ENCODE assay signal across 20 cellular contexts in genomic region chr6:53398541-53399344, GRCh38. TPM values are rescaled to one million over a fixed set of nuclear protein-coding genes. Genes with fewer than 3 reads are reported as not detected.
DNase-seq lines count a peak whose midpoint lies in the region; ATAC-seq, FAIRE-seq and TF ChIP-seq lines count a peak whose summit lies in the region.
"Had no signal": no experiment of that assay in that cellular context is flagged by ENCODE, and none has a peak within 500 bp of the region (broad histone marks: within the 10 kb centered on the region; RNA-seq: fewer than 3 reads in every experiment).

No MANE protein-coding gene starts in this region.

- TF ChIP-seq EP300 in HepG2 (IDR thresholded peaks at IDR 0.05; ENCODE audit: low read depth in 2 of 2, low read length in 2 of 2): no peak
- no peak for TF ChIP-seq EP300 in HepG2 (CRISPR knock-in tag; IDR thresholded peaks at IDR 0.05; ENCODE audit: borderline replicate concordance)

- TF ChIP-seq POLR2A in HepG2 (IDR thresholded peaks at IDR 0.05; ENCODE audit: insufficient read depth in 1 of 2, low read depth in 2 of 2, low read length in 2 of 2) (no peak), right lobe of liver (IDR thresholded peaks at IDR 0.05) (no peak)

- WGBS in HepG2 (ENCODE audit: low lambda C conversion rate): 9% methylated on average over 4 of the region's 4 CpGs
- 81% methylated on average over 4 of the region's 4 CpGs for WGBS in right lobe of liver (ENCODE audit: insufficient coverage, low coverage, low lambda C conversion rate, missing lambda C conversion rate)
- WGBS in psoas muscle, 3 donors: 65 to 73% (median 67%) methylated on average over 4 of the region's 4 CpGs

- H2AFZ ChIP-seq in HepG2 (ENCODE audit: low read length) (no peak overlapping the region), astrocyte (ENCODE audit: low read depth, low read length) (no peak overlapping the region)

- H3K4me1 Mint-ChIP-seq in astrocyte (ENCODE audit: low read depth, unreplicated experiment): peaks cover 8% of the 10 kb centered on the region

- H3K9me3 Mint-ChIP-seq in astrocyte (ENCODE audit: unreplicated experiment): peaks cover 1% of the 10 kb centered on the region

- H3K27ac ChIP-seq in HepG2 (ENCODE audit: extremely low read length, insufficient read depth, low read length) (no peak overlapping the region), right lobe of liver (no peak overlapping the region), astrocyte (ENCODE audit: low read depth, low read length) (no peak overlapping the region), psoas muscle (no peak overlapping the region)
- H3K27ac ChIP-seq: SJCRH30 had no signal

- no peak overlapping the region for H3K9ac ChIP-seq in HepG2 (ENCODE audit: insufficient read depth, low read depth, low read length)
- H3K9ac ChIP-seq in astrocyte (ENCODE audit: low read length): no peak overlapping the region

- H3K36me3 Mint-ChIP-seq in astrocyte (ENCODE audit: low read depth, unreplicated experiment): no peaks in the 10 kb centered on the region

- ATAC-seq in HepG2 (no peak), right lobe of liver (no peak), psoas muscle (no peak), GM19351 (IDR thresholded peaks at IDR 0.05; ENCODE audit: unreplicated experiment) (no peak)

- no TSS peak for BruUV-seq in HepG2 (replicated peaks; lab: Mats Ljungman, UMichigan)

- H3K79me2 ChIP-seq in HepG2 (ENCODE audit: insufficient read depth, low read length): no peaks in the 10 kb centered on the region
- no peaks in the 10 kb centered on the region for H3K79me2 ChIP-seq in astrocyte (ENCODE audit: insufficient read depth, low read length)

- H3K4me3 Mint-ChIP-seq in astrocyte (ENCODE audit: unreplicated experiment): no peak overlapping the region

- H3K9me3 ChIP-seq in HepG2 (ENCODE audit: low read length) (no peaks in the 10 kb centered on the region), right lobe of liver (no peaks in the 10 kb centered on the region), astrocyte (ENCODE audit: insufficient read depth, low read depth, low read length) (no peaks in the 10 kb centered on the region), psoas muscle (no peaks in the 10 kb centered on the region)
- H3K9me3 ChIP-seq: BE2C, MG63, SJCRH30 had no signal

- TF ChIP-seq RAD21 in HepG2 (CRISPR knock-in tag; IDR thresholded peaks at IDR 0.05): no peak

- POLR2A ChIA-PET in HepG2 (lab: Yijun Ruan, JAX): no interaction called here

- CTCF ChIA-PET in HepG2 (lab: Yijun Ruan, JAX; ENCODE audit: low intra/inter-chr PET ratio, low total read pairs): no interaction called here

- H3K4me1 ChIP-seq in HepG2 (ENCODE audit: insufficient read depth, low read length): peaks cover 9% of the 10 kb centered on the region
- H3K4me1 ChIP-seq in right lobe of liver: no peaks in the 10 kb centered on the region
- H3K4me1 ChIP-seq in astrocyte (ENCODE audit: insufficient read depth, low read length): no peaks in the 10 kb centered on the region
- H3K4me1 ChIP-seq in psoas muscle: no peaks in the 10 kb centered on the region
- H3K4me1 ChIP-seq: BE2C, SJCRH30 had no signal

- H3K4me3 ChIP-seq in HepG2 (replicated peaks in 1 of 3; ENCODE audit: insufficient read depth in 1 of 3, low read depth in 2 of 3, low read length in 3 of 3) (no peak overlapping the region), right lobe of liver (no peak overlapping the region), astrocyte (ENCODE audit: insufficient read depth, low read depth, low read length) (no peak overlapping the region), choroid plexus epithelial cell (ENCODE audit: low read depth, low read length) (no peak overlapping the region), psoas muscle (no peak overlapping the region)
- H3K4me3 ChIP-seq: MG63, SJCRH30 had no signal

- H4K20me1 ChIP-seq in HepG2 (ENCODE audit: insufficient read depth, low read length) (no peaks in the 10 kb centered on the region), astrocyte (ENCODE audit: insufficient read depth, low read length) (no peaks in the 10 kb centered on the region)

- H3K27me3 ChIP-seq in HepG2 (ENCODE audit: control insufficient read depth in 1 of 2, insufficient read depth in 2 of 2, low read length in 2 of 2) (0 out of 5 replicates have a peak, but pooled peaks cover 0 to 4% of the 10 kb centered on the region in 2 experiments), right lobe of liver (no peaks in the 10 kb centered on the region), astrocyte (ENCODE audit: insufficient read depth, low read length) (no peaks in the 10 kb centered on the region), psoas muscle (ENCODE audit: insufficient read depth in 3 of 3, low read length in 2 of 3) (no peaks in the 10 kb centered on the region)
- H3K27me3 ChIP-seq: MG63, SJCRH30 had no signal

- no peak for DNase-seq in HepG2 (ENCODE audit: low spot score)
- no peak for DNase-seq in right lobe of liver
- peak; percentile 16 for DNase-seq in astrocyte (ENCODE audit: low read depth)
- DNase-seq in choroid plexus epithelial cell (ENCODE audit: low read depth): peak; percentile 39
- DNase-seq in smooth muscle cell of the brain vasculature (ENCODE audit: low read depth, low spot score): peak; percentile 20
- DNase-seq in OCI-M2 (lab: John Stamatoyannopoulos, UW; ENCODE audit: unreplicated experiment): no peak
- no peak for DNase-seq in psoas muscle
- DNase-seq: BE2C; DMS79; H7; Kasumi-1; MG63; NCI-H1048; NCI-H1417 treated with DMSO at 0.1 percent for 48 hours; NCI-H187 treated with DMSO at 0.1 percent for 48 hours; NCI-H2107; NK-92 treated with Interleukin-12 subunit alpha and Interleukin-12 subunit beta, amount 100 ng/mL, for 24 hours; SJCRH30 had no signal

- H3K36me3 ChIP-seq in HepG2 (replicated peaks in 1 of 2; ENCODE audit: control insufficient read depth in 1 of 2, insufficient read depth in 2 of 2, low read length in 2 of 2) (no peaks in the 10 kb centered on the region), right lobe of liver (no peaks in the 10 kb centered on the region), astrocyte (ENCODE audit: insufficient read depth, low read length) (no peaks in the 10 kb centered on the region), psoas muscle (ENCODE audit: insufficient read depth in 1 of 2, low read depth in 1 of 2) (no peaks in the 10 kb centered on the region)
- H3K36me3 ChIP-seq: BE2C, MG63, SJCRH30 had no signal

- FAIRE-seq in HepG2 (lab: Jason Lieb, UNC): peak; percentile 12
- no peak for FAIRE-seq in astrocyte (lab: Jason Lieb, UNC)
- FAIRE-seq: RCC 7860 had no signal

- intact Hi-C loops in HepG2 (cut with micrococcal nuclease; ENCODE audit: unreplicated experiment) (no loop called here), right lobe of liver (cut with DNase I) (no loop called here), psoas muscle (cut with DNase I) (no loop called here)

- H3K27ac Mint-ChIP-seq in astrocyte (ENCODE audit: unreplicated experiment): no peak overlapping the region

- TF ChIP-seq CTCF in HepG2 (CRISPR knock-in tag; IDR thresholded peaks at IDR 0.05) (no peak), right lobe of liver (IDR thresholded peaks at IDR 0.05) (no peak), astrocyte (IDR thresholded peaks at IDR 0.05; ENCODE audit: insufficient read depth, low read depth, low read length) (no peak), choroid plexus epithelial cell (conservative IDR thresholded peaks at IDR 0.05; ENCODE audit: low read depth, low read length) (no peak), psoas muscle (IDR thresholded peaks at IDR 0.05) (no peak)

- no peak overlapping the region for H3K4me2 ChIP-seq in HepG2 (ENCODE audit: low read depth, low read length)
- H3K4me2 ChIP-seq in astrocyte (ENCODE audit: low read length): peak overlapping the region; percentile 30

- in situ Hi-C loops in HepG2 (cut with HindIII; ENCODE audit: extremely low pct_ligation_motif_present, low pct_unique_long_range_greater_than_20kb): no loop called here

- H3K27me3 Mint-ChIP-seq in astrocyte (ENCODE audit: low read depth, unreplicated experiment): peaks cover 1% of the 10 kb centered on the region

TF ChIP-seq in HepG2, 621 proteins besides CTCF, POLR2A, EP300 and RAD21 (continues in another document):
- TF ChIP-seq ZNF7 (CRISPR knock-in tag; IDR thresholded peaks at IDR 0.05): no peak

RNA-seq across cellular contexts. Expression of gene ELOVL5, which starts 50.0 kb away (rescaled TPM):
- total RNA-seq in HepG2 (2016; rRNA removed; fragmentation: Illumina TruSeq; extraction: Trizol) (43.9 and 72.4 TPM in 2 replicates), right lobe of liver (100 to 1,000 TPM in 1 of 6 experiments, 10 to 100 TPM in 5; 48.5 to 117 (median 55.7) TPM), astrocyte (48.3 and 52.8 TPM in 2 replicates), psoas muscle (10 to 100 TPM in 1 of 4 donors, 1 to 10 TPM in 3; 5.7 to 14.4 (median 8.7) TPM)
- total RNA-seq in HepG2 (2016; cell fraction: cytosol; rRNA removed; fragmentation: Illumina TruSeq; extraction: Trizol; ENCODE audit: low read depth): 13.9 and 14.9 TPM in 2 replicates
- total RNA-seq in HepG2 (2016; cell fraction: insoluble cytoplasmic fraction; rRNA removed; fragmentation: Illumina TruSeq; extraction: Trizol): 38.2 and 72.3 TPM in 2 replicates
- 35.5 and 41.3 TPM in 2 replicates for total RNA-seq in HepG2 (2016; cell fraction: membrane; rRNA removed; fragmentation: Illumina TruSeq; extraction: Trizol)
- total RNA-seq in HepG2 (2016; cell fraction: nucleus; rRNA removed; fragmentation: Illumina TruSeq; extraction: Trizol): 100 and 107 TPM in 2 replicates
- polyA plus RNA-seq in HepG2 (2011; rRNA removed) (50.1 and 51.9 TPM in 2 replicates), psoas muscle (1 to 10 TPM; 4.8 to 9.2 (median 5.8) TPM)
- polyA plus RNA-seq in HepG2 (2011; cell fraction: cytosol; rRNA removed): 25.4 and 42.1 TPM in 2 replicates
- polyA plus RNA-seq in HepG2 (2011; cell fraction: nucleus; rRNA removed): 43.1 and 55.3 TPM in 2 replicates
- polyA plus RNA-seq in HepG2 (2012): 83.4 and 101 TPM in 2 replicates
- 10.8 and 11.0 TPM in 2 replicates for polyA plus RNA-seq in HepG2 (2016; cell fraction: cytosol; fragmentation: Illumina TruSeq; extraction: Trizol; ENCODE audit: low read depth)
- polyA plus RNA-seq in HepG2 (2016; cell fraction: insoluble cytoplasmic fraction; fragmentation: Illumina TruSeq; extraction: Trizol; ENCODE audit: low read depth): 47.3 and 49.0 TPM in 2 replicates
- polyA plus RNA-seq in HepG2 (2016; cell fraction: membrane; fragmentation: Illumina TruSeq; extraction: Trizol; ENCODE audit: low read depth): 27.9 and 31.0 TPM in 2 replicates
- 151 and 157 TPM in 2 replicates for polyA plus RNA-seq in HepG2 (2016; cell fraction: nucleus; fragmentation: Illumina TruSeq; extraction: Trizol; ENCODE audit: insufficient read depth, low read depth)
- 88.1 and 141 TPM in 2 replicates for polyA minus RNA-seq in HepG2 (2011; rRNA and poly(A)+ RNA removed; ENCODE audit: low replicate concordance)
- polyA minus RNA-seq in HepG2 (2011; cell fraction: cytosol; rRNA and poly(A)+ RNA removed): 50.1 and 59.2 TPM in 2 replicates
- 54.8 and 92.7 TPM in 2 replicates for polyA minus RNA-seq in HepG2 (2011; cell fraction: nucleus; rRNA and poly(A)+ RNA removed)

Comparison
In these comparisons a context has a peak if more than half of its experiments do, and no peak if none do; other contexts are left out.
1. DNase-seq: peak in astrocyte (single experiment), choroid plexus epithelial cell (single experiment) and smooth muscle cell of the brain vasculature (single experiment); none in HepG2 (single experiment), right lobe of liver (0 of 3), OCI-M2 (single experiment) and psoas muscle (0 of 2).